14 cellular contexts compared by ENCODE assay signal in the genomic region with DNA sequence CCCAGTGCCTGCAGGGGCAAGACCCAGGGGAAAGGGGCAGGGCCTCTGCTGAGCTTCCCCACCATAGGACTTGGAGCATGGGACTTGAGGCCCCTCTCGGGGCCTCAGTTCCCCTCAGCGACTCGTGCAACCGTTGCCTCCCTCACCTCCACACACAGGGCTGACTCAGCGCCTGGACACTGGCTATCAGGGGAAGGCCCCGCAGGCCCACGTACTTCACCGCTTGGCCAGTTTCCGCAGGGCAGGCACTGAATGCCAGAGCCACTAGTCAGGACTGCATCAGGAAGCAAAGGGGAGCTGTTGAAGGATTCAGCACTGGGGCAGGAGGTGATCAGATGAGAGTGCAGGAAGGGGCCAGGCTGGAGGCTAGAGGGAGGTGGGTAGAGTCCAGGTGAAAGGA. TPM values are rescaled to one million over a fixed set of nuclear protein-coding genes. Genes with fewer than 3 reads are reported as not detected.
DNase-seq lines count a peak whose midpoint lies in the region; ATAC-seq and TF ChIP-seq lines count a peak whose summit lies in the region.
"Had no signal": no experiment of that assay in that cellular context is flagged by ENCODE, and none has a peak within 500 bp of the region (broad histone marks: within the 10 kb centered on the region; RNA-seq: fewer than 3 reads in every experiment).

No MANE protein-coding gene starts in this region.

- DNase-seq in AG20443 (ENCODE audit: low spot score), result peak; percentile 62
- peak; percentile 97 for DNase-seq in NCI-H226
- DNase-seq in choroid plexus epithelial cell (ENCODE audit: low read depth), result peak; percentile 70
- DNase-seq in mesendoderm, result no peak
- DNase-seq in putamen (ENCODE audit: low spot score), result no peak
- no peak for DNase-seq in amygdala (lab: John Stamatoyannopoulos, UW)
- no peak for DNase-seq in NCI-H146 treated with DMSO at 0.1 percent for 48 hours (lab: John Stamatoyannopoulos, UW; ENCODE audit: unreplicated experiment)
- DNase-seq: activated T-cell treated with anti-CD3 and anti-CD28 coated beads, Interleukin-2, amount 50 U/mL, for 48 hours; central memory CD4-positive, alpha-beta T cell; left ventricle myocardium superior; NCI-H2171 had no signal

- H3K4me2 ChIP-seq in mesendoderm (ENCODE audit: low read length), result no peak overlapping the region

- H2BK5ac ChIP-seq in mesendoderm (ENCODE audit: low read length), result no peak overlapping the region

- no peak overlapping the region for H3K18ac ChIP-seq in mesendoderm (ENCODE audit: low read length)

- no peaks in the 10 kb centered on the region for H3K36me3 ChIP-seq in mesendoderm (ENCODE audit: control insufficient read depth, insufficient read depth, low read length)
- H3K36me3 ChIP-seq: ovary had no signal

- no peak overlapping the region for H3K23ac ChIP-seq in mesendoderm (ENCODE audit: low read length)

- H2BK15ac ChIP-seq in mesendoderm (replicated peaks; ENCODE audit: low read depth), result no peak overlapping the region

- no peak overlapping the region for H2BK120ac ChIP-seq in mesendoderm (ENCODE audit: low read depth, low read length)

- TF ChIP-seq CTCF in choroid plexus epithelial cell (conservative IDR thresholded peaks at IDR 0.05; ENCODE audit: low read depth, low read length), result no peak

- H3K9ac ChIP-seq in mesendoderm (ENCODE audit: low read length), result no peak overlapping the region

- H2AK5ac ChIP-seq in mesendoderm (ENCODE audit: low read length), result no peak overlapping the region

- no peak overlapping the region for H3K27ac ChIP-seq in mesendoderm (ENCODE audit: low read depth, low read length)
- H3K27ac ChIP-seq: ovary had no signal

- no peak overlapping the region for H4K5ac ChIP-seq in mesendoderm (ENCODE audit: low read length)

- no peak for ATAC-seq in GM21381 (IDR thresholded peaks at IDR 0.05; ENCODE audit: unreplicated experiment)

- peak overlapping the region; percentile 18 for H3K56ac ChIP-seq in mesendoderm (ENCODE audit: low read length)

- H4K8ac ChIP-seq in mesendoderm (ENCODE audit: low read depth, low read length), result no peak overlapping the region

- H3K4ac ChIP-seq in mesendoderm (ENCODE audit: low read depth, low read length), result no peak overlapping the region

- peaks cover 6% of the 10 kb centered on the region for H3K4me1 ChIP-seq in mesendoderm (ENCODE audit: control insufficient read depth, low read depth, low read length)

- no CpG with 5 or more reads among the region's 9 CpGs for WGBS in mesendoderm (ENCODE audit: extremely low coverage, insufficient coverage, low lambda C conversion rate)

- H3K79me2 ChIP-seq in mesendoderm (ENCODE audit: control insufficient read depth, insufficient read depth, low read length), result no peaks in the 10 kb centered on the region

- no peaks in the 10 kb centered on the region for H3K79me1 ChIP-seq in mesendoderm (ENCODE audit: low read length)

- H3K4me3 ChIP-seq in choroid plexus epithelial cell (ENCODE audit: low read depth, low read length) (no peak overlapping the region), mesendoderm (ENCODE audit: low read length) (no peak overlapping the region)
- H3K4me3 ChIP-seq: ovary had no signal

- no peaks in the 10 kb centered on the region for H3K27me3 ChIP-seq in mesendoderm (ENCODE audit: insufficient read depth, low read length, poor library complexity)
- H3K27me3 ChIP-seq: ovary had no signal

RNA-seq across cellular contexts. Expression of a gene that starts 15.5 kb away (rescaled TPM):
- polyA plus RNA-seq in mesendoderm (2013, experiment 1 of 2), result 0.25 TPM
- polyA plus RNA-seq in mesendoderm (2013, experiment 2 of 2), result 0.20 TPM
- polyA plus RNA-seq: IgD-negative memory B cell had no signal

RNA-seq across cellular contexts. Expression of a gene that starts 45.4 kb away (rescaled TPM):
- 0.86 TPM for polyA plus RNA-seq in mesendoderm (2013, experiment 1 of 2)
- polyA plus RNA-seq in mesendoderm (2013, experiment 2 of 2), result 0.74 TPM
- polyA plus RNA-seq: IgD-negative memory B cell had no signal

Comparison
In these comparisons a context has a peak if more than half of its experiments do, and no peak if none do; other contexts are left out.
1. DNase-seq: peak in AG20443 (single experiment), NCI-H226 (single experiment) and choroid plexus epithelial cell (single experiment); none in mesendoderm (single experiment), putamen (single experiment), amygdala (0 of 56) and NCI-H146 treated with DMSO at 0.1 percent for 48 hours (single experiment).